In genomic region chr3:197349368-197349767, GRCh38 we compare ENCODE assay signal across 20 cellular contexts.
"Had no signal": no experiment of that assay in that cellular context is flagged by ENCODE, and none has a peak within 500 bp of the region (broad histone marks: within the 10 kb centered on the region; RNA-seq: fewer than 3 reads in every experiment).

No MANE protein-coding gene starts in this region.

- DNase-seq: activated CD4-positive, alpha-beta T cell treated with anti-CD3 and anti-CD28 coated beads, Interleukin-2, amount 50 U/mL, for 4 hours; activated gamma-delta T cell treated with Interleukin-2 at 50 U/mL for 16 hours; adrenal gland; body of pancreas; caudate nucleus; foreskin keratinocyte; glutamatergic neuron; hippocampal formation; kidney glomerular epithelial cell; left ventricle myocardium inferior; naive thymus-derived CD4-positive, alpha-beta T cell; stimulated activated CD4-positive, alpha-beta T cell treated with anti-CD3 and anti-CD28 coated beads, Interleukin-4, amount 100 ng/mL, for 4 hours; SW 1271; T-helper 2 cell; WERI-Rb-1 had no signal

- H3K4me3 ChIP-seq: adrenal gland, body of pancreas, left ventricle myocardium inferior had no signal

- H3K9ac ChIP-seq: parathyroid adenoma had no signal

- H3K27ac Mint-ChIP-seq: activated T-helper 1 cell treated with anti-CD3 and anti-CD28 coated beads, Interleukin-12 subunit alpha, Interleukin-12 subunit beta, Interleukin-2, Interleukin-4 antibody, amounts not matched to agents 30 ng/mL and 10 ng/mL and 1 ng/mL, durations not matched to agents 14 hours and 24 hours and 36 hours; naive thymus-derived CD4-positive, alpha-beta T cell; stimulated activated memory B cell treated with anti-CD40 and anti-IgM and Interleukin-4, amounts not matched to agents 10 μg/mL and 1 μg/mL and 100 μg/mL, for 72 hours had no signal

- H3K36me3 ChIP-seq: adrenal gland, left ventricle myocardium inferior, WERI-Rb-1 had no signal

- H3K4me1 ChIP-seq: foreskin keratinocyte, parathyroid adenoma had no signal

- H3K4me3 Mint-ChIP-seq: activated T-helper 1 cell treated with anti-CD3 and anti-CD28 coated beads, Interleukin-12 subunit alpha, Interleukin-12 subunit beta, Interleukin-2, Interleukin-4 antibody, amounts not matched to agents 30 ng/mL and 10 ng/mL and 1 ng/mL, durations not matched to agents 14 hours and 24 hours and 36 hours; naive thymus-derived CD4-positive, alpha-beta T cell; stimulated activated memory B cell treated with anti-CD40 and anti-IgM and Interleukin-4, amounts not matched to agents 10 μg/mL and 1 μg/mL and 100 μg/mL, for 72 hours had no signal

- H3K9me3 Mint-ChIP-seq: activated naive CD4-positive, alpha-beta T cell treated with anti-CD3 and anti-CD28 coated beads, Interleukin-2, amount 50 U/mL, for 72 hours; activated T-helper 1 cell treated with anti-CD3 and anti-CD28 coated beads, Interleukin-12 subunit alpha, Interleukin-12 subunit beta, Interleukin-2, Interleukin-4 antibody, amounts not matched to agents 30 ng/mL and 10 ng/mL and 1 ng/mL, durations not matched to agents 14 hours and 24 hours and 36 hours; stimulated activated memory B cell treated with anti-CD40 and anti-IgM and Interleukin-4, amounts not matched to agents 10 μg/mL and 1 μg/mL and 100 μg/mL, for 72 hours had no signal

- H3K27me3 ChIP-seq: adrenal gland, body of pancreas, foreskin keratinocyte had no signal

- H3K9me3 ChIP-seq: adrenal gland, body of pancreas, left ventricle myocardium inferior had no signal

- H3K27ac ChIP-seq: adrenal gland, body of pancreas, foreskin keratinocyte, left ventricle myocardium inferior, parathyroid adenoma, WERI-Rb-1 had no signal

- H3K36me3 Mint-ChIP-seq: activated naive CD4-positive, alpha-beta T cell treated with anti-CD3 and anti-CD28 coated beads, Interleukin-2, amount 50 U/mL, for 72 hours; naive thymus-derived CD4-positive, alpha-beta T cell; stimulated activated memory B cell treated with anti-CD40 and anti-IgM and Interleukin-4, amounts not matched to agents 10 μg/mL and 1 μg/mL and 100 μg/mL, for 72 hours had no signal

- FAIRE-seq: colon had no signal

- H2AFZ ChIP-seq: parathyroid adenoma had no signal

- H3K79me2 ChIP-seq: parathyroid adenoma had no signal
